ENCODE assay signal across 20 cellular contexts in the genomic region with DNA sequence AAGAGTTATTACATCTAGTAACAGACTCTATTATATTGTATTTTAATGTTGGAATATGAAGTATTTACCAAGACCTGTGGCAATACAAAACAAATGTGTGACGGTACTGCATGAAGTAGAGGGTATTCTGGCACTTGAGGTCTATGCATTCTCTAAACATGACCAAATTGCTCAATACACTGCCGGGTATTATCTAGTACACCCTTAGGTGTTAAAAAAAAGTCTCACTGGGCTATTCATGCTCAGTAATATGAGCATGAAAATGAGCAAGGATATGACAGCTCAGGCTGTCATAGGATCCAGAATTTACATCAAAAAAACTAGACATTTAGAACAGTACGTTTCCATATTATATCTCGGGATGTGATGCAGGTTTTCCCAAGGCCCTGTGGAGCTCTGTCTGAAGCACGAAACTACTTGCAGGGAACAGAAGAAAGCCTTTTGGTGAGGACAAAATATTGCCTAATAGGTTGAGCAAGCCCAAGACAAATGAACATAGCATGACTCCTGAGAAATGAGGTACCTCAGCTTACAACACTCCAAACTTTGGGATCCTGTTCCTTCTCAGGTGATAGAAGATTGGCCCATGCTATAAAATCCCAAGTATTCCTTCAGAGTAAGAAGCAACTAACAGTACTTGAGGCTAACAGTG.
"Had no signal": no experiment of that assay in that cellular context is flagged by ENCODE, and none has a peak within 500 bp of the region (broad histone marks: within the 10 kb centered on the region; RNA-seq: fewer than 3 reads in every experiment).

No MANE protein-coding gene starts in this region.

- H3K27me3 Mint-ChIP-seq: activated CD4-positive, alpha-beta memory T cell treated with anti-CD3 and anti-CD28 coated beads, Interleukin-2, amount 10 ng/mL, durations not matched to agents 7 days and 5 days had no signal

- H3K9ac ChIP-seq: neural progenitor cell had no signal

- ATAC-seq: activated T-cell treated with anti-CD3 and anti-CD28 coated beads, Interleukin-2, amount 50 U/mL, for 4 hours; heart right ventricle; left colon; WTC11 had no signal

- H3K36me3 Mint-ChIP-seq: activated naive CD8-positive, alpha-beta T cell; naive B cell; neural progenitor cell; WTC11 had no signal

- H3K9me3 ChIP-seq: esophagus muscularis mucosa, heart right ventricle, ovary, SJCRH30, tibial nerve had no signal

- H3K27ac Mint-ChIP-seq: activated CD4-positive, alpha-beta memory T cell treated with anti-CD3 and anti-CD28 coated beads, Interleukin-2, amount 10 ng/mL, durations not matched to agents 7 days and 5 days; activated naive CD8-positive, alpha-beta T cell; naive B cell; neural progenitor cell; WTC11 had no signal

- H3K4me2 ChIP-seq: neural progenitor cell had no signal

- DNase-seq: activated CD4-positive, alpha-beta memory T cell treated with anti-CD3 and anti-CD28 coated beads, Interleukin-2, amount 10 ng/mL, durations not matched to agents 7 days and 5 days; activated CD4-positive, alpha-beta T cell treated with anti-CD3 and anti-CD28 coated beads for 4 hours; activated effector memory CD4-positive, alpha-beta T cell treated with Interleukin-2 at 50 U/mL for 16 hours; activated T-cell treated with anti-CD3 and anti-CD28 coated beads, Interleukin-2, amount 50 U/mL, for 4 hours; anterior cingulate cortex; heart right ventricle; left colon; naive B cell; ovary; SJCRH30; stimulated activated CD4-positive, alpha-beta T cell treated with anti-CD3 and anti-CD28 coated beads, Interleukin-12 subunit alpha, Interleukin-12 subunit beta, amount 100 ng/mL, for 4 hours; stimulated activated CD4-positive, alpha-beta T cell treated with anti-CD3 and anti-CD28 coated beads, Interleukin-2, amount 100 ng/mL, for 24 hours; T-helper 2 cell had no signal

- H3K4me1 ChIP-seq: heart right ventricle, neural progenitor cell, SJCRH30, tibial nerve had no signal

- H3K36me3 ChIP-seq: cardiac muscle cell, esophagus muscularis mucosa, heart right ventricle, neural progenitor cell, ovary, SJCRH30, tibial nerve had no signal

- H3K4me3 ChIP-seq: cardiac muscle cell, esophagus muscularis mucosa, heart right ventricle, neural progenitor cell, ovary, SJCRH30, tibial nerve had no signal

- H3K27me3 ChIP-seq: cardiac muscle cell, esophagus muscularis mucosa, neural progenitor cell, ovary, SJCRH30, tibial nerve had no signal

- H2AFZ ChIP-seq: neural progenitor cell had no signal

- H3K27ac ChIP-seq: cardiac muscle cell, esophagus muscularis mucosa, heart right ventricle, neural progenitor cell, ovary, SJCRH30 had no signal

- H3K4me1 Mint-ChIP-seq: activated CD4-positive, alpha-beta memory T cell treated with anti-CD3 and anti-CD28 coated beads, Interleukin-2, amount 10 ng/mL, durations not matched to agents 7 days and 5 days; naive B cell; neural progenitor cell; WTC11 had no signal

- H3K9me3 Mint-ChIP-seq: activated CD4-positive, alpha-beta memory T cell treated with anti-CD3 and anti-CD28 coated beads, Interleukin-2, amount 10 ng/mL, durations not matched to agents 7 days and 5 days; activated T-cell treated with anti-CD3 and anti-CD28 coated beads, Interleukin-2, amount 50 U/mL, for 4 hours; naive B cell; neural progenitor cell; WTC11 had no signal

- H3K4me3 Mint-ChIP-seq: activated CD4-positive, alpha-beta memory T cell treated with anti-CD3 and anti-CD28 coated beads, Interleukin-2, amount 10 ng/mL, durations not matched to agents 7 days and 5 days; activated naive CD8-positive, alpha-beta T cell; activated T-cell treated with anti-CD3 and anti-CD28 coated beads, Interleukin-2, amount 50 U/mL, for 4 hours; naive B cell; neural progenitor cell; WTC11 had no signal

- FAIRE-seq: frontal cortex had no signal
